25 cellular contexts compared by ENCODE assay signal in genomic region chr19:2345076-2345475, GRCh38. TPM values are rescaled to one million over a fixed set of nuclear protein-coding genes. Genes with fewer than 3 reads are reported as not detected.
"Had no signal": no experiment of that assay in that cellular context is flagged by ENCODE, and none has a peak within 500 bp of the region (broad histone marks: within the 10 kb centered on the region; RNA-seq: fewer than 3 reads in every experiment).

No MANE protein-coding gene starts in this region.

- ATAC-seq: left lobe of liver, sciatic nerve had no signal

- H3K4me3 ChIP-seq: dorsolateral prefrontal cortex, lung, psoas muscle, spleen, suprapubic skin, thyroid gland, upper lobe of left lung, vagina had no signal

- H3K9me3 ChIP-seq: psoas muscle, spleen, suprapubic skin, thyroid gland, upper lobe of left lung, vagina had no signal

- H3K27ac ChIP-seq: psoas muscle, spleen, suprapubic skin, thyroid gland, upper lobe of left lung, vagina had no signal

- H3K27me3 Mint-ChIP-seq: naive B cell had no signal

- FAIRE-seq: frontal cortex had no signal

- DNase-seq: cortex of kidney; effector CD8-positive, alpha-beta T cell; islet precursor cell; mesendoderm; naive B cell; retina; spleen; stimulated activated CD4-positive, alpha-beta T cell treated with anti-CD3 and anti-CD28 coated beads, Interleukin-15, amount 100 ng/mL, for 24 hours; stimulated activated CD4-positive, alpha-beta T cell treated with anti-CD3 and anti-CD28 coated beads, Interleukin-1b, Interleukin-23, amount 100 ng/mL, for 48 hours; stimulated activated CD4-positive, alpha-beta T cell treated with anti-CD3 and anti-CD28 coated beads, Interleukin-4, amount 100 ng/mL, for 24 hours; stimulated activated naive CD4-positive, alpha-beta T cell; thyroid gland had no signal

- H3K27me3 ChIP-seq: dorsolateral prefrontal cortex, spleen, suprapubic skin, thyroid gland, upper lobe of left lung, vagina had no signal

- H3K4me3 Mint-ChIP-seq: nephron had no signal

- H3K4me1 ChIP-seq: psoas muscle, spleen, thyroid gland, vagina had no signal

- H3K9me3 Mint-ChIP-seq: naive B cell, nephron had no signal

RNA-seq across cellular contexts. Expression of gene TMPRSS9, which starts 15.0 kb away (rescaled TPM):
- total RNA-seq: fibroblast of lung, glomerular endothelial cell, sciatic nerve, suprapubic skin, vagina had no signal
- polyA plus RNA-seq: fibroblast of lung, psoas muscle had no signal

RNA-seq across cellular contexts. Expression of gene LINGO3, which starts 37.1 kb away (rescaled TPM):
- total RNA-seq: fibroblast of lung, glomerular endothelial cell, left lobe of liver, psoas muscle, sciatic nerve, skeletal muscle tissue, suprapubic skin, vagina had no signal
- polyA plus RNA-seq: fibroblast of lung had no signal
